In the genomic region with DNA sequence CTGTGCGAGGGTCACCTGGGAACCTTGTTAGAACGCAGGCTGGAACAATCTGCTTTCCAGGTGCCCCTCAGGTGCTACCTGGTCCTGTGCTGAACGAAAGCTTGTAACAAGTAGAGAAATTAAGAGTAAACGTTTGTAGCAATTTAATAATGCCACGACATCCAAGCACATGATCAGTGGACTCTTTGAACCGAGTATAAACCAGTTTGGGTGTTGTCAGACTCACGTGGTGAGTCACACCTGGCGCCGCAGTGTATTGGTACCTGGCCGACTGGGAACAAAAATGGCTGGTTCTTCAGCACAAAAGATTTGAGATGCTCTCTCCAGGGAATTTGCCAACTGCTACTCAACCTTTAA, we compare ENCODE assay signal across 9 cellular contexts. TPM values are rescaled to one million over a fixed set of nuclear protein-coding genes. Genes with fewer than 3 reads are reported as not detected.
DNase-seq lines count a peak whose midpoint lies in the region; ATAC-seq and TF ChIP-seq lines count a peak whose summit lies in the region.
"Had no signal": no experiment of that assay in that cellular context is flagged by ENCODE, and none has a peak within 500 bp of the region (broad histone marks: within the 10 kb centered on the region; RNA-seq: fewer than 3 reads in every experiment).

No MANE protein-coding gene starts in this region.

- peak overlapping the region in 4 of 7 donors; percentile 74 to 89 (median 88) for H3K27ac Mint-ChIP-seq in CD14-positive monocyte
- no peak overlapping the region for H3K27ac Mint-ChIP-seq in dendritic cell treated with granulocyte-macrophage colony-stimulating factor and Interleukin-4, amounts not matched to agents 40 ng/mL and 50 ng/mL, for 4 days
- no peak overlapping the region for H3K27ac Mint-ChIP-seq in natural killer cell treated with Interleukin-12 subunit alpha and Interleukin-12 subunit beta and Interleukin-15 and Interleukin-18, amount 100 ng/mL, for 72 hours

- DNase-seq in CD14-positive monocyte (ENCODE audit: low spot score) (no peak), GM03348 (ENCODE audit: low spot score) (no peak), kidney glomerular epithelial cell (lab: John Stamatoyannopoulos, UW) (no peak)
- no peak for DNase-seq in natural killer cell treated with Interleukin-12 subunit alpha and Interleukin-12 subunit beta and Interleukin-15 and Interleukin-18, amount 100 ng/mL, for 72 hours (ENCODE audit: low spot score)
- DNase-seq: Karpas-422 had no signal

- intact Hi-C loops in CD14-positive monocyte (cut with micrococcal nuclease), result loop anchor here in 1 of 2 donors (5.0 to 10.0 kb wide), 3 partner anchors 142 to 255 kb away; no protein-coding TSS in a partner anchor
- intact Hi-C loops in dendritic cell treated with granulocyte-macrophage colony-stimulating factor and Interleukin-4, amounts not matched to agents 40 ng/mL and 50 ng/mL, for 4 days (cut with micrococcal nuclease), result loop anchor here (5.0 to 10.0 kb wide), 2 partner anchors 195 to 418 kb away; no protein-coding TSS in a partner anchor

- TF ChIP-seq EP300 in Ishikawa (IDR thresholded peaks at IDR 0.05; ENCODE audit: borderline replicate concordance), result no peak

- no peak for TF ChIP-seq CTCF in CD14-positive monocyte (IDR thresholded peaks at IDR 0.05)

- no peak for ATAC-seq in natural killer cell treated with Interleukin-12 subunit alpha and Interleukin-12 subunit beta and Interleukin-15 and Interleukin-18, amount 100 ng/mL, for 72 hours
- ATAC-seq in HG02981 (IDR thresholded peaks at IDR 0.05; ENCODE audit: unreplicated experiment) (no peak), HG03196 (IDR thresholded peaks at IDR 0.05; ENCODE audit: unreplicated experiment) (no peak)

- no peak for TF ChIP-seq RAD21 in Ishikawa (IDR thresholded peaks at IDR 0.05; ENCODE audit: low read depth)

- H3K9me3 Mint-ChIP-seq in CD14-positive monocyte, result peaks cover 0 to 22% (median 6%) of the 10 kb centered on the region in 7 donors
- H3K9me3 Mint-ChIP-seq in dendritic cell treated with granulocyte-macrophage colony-stimulating factor and Interleukin-4, amounts not matched to agents 40 ng/mL and 50 ng/mL, for 4 days, result no peaks in the 10 kb centered on the region
- peaks cover 3% of the 10 kb centered on the region for H3K9me3 Mint-ChIP-seq in natural killer cell treated with Interleukin-12 subunit alpha and Interleukin-12 subunit beta and Interleukin-15 and Interleukin-18, amount 100 ng/mL, for 72 hours

- peaks cover 36% of the 10 kb centered on the region for H3K4me1 Mint-ChIP-seq in CD14-positive monocyte
- H3K4me1 Mint-ChIP-seq in dendritic cell treated with granulocyte-macrophage colony-stimulating factor and Interleukin-4, amounts not matched to agents 40 ng/mL and 50 ng/mL, for 4 days (ENCODE audit: low read depth), result peaks cover 30% of the 10 kb centered on the region
- peaks cover 5 to 7% of the 10 kb centered on the region in 2 donors for H3K4me1 Mint-ChIP-seq in natural killer cell treated with Interleukin-12 subunit alpha and Interleukin-12 subunit beta and Interleukin-15 and Interleukin-18, amount 100 ng/mL, for 72 hours (ENCODE audit: low read depth in 2 of 2)

- peaks cover 52 to 70% (median 61%) of the 10 kb centered on the region in 3 donors for H3K27me3 Mint-ChIP-seq in CD14-positive monocyte (ENCODE audit: low read depth in 3 of 3)
- H3K27me3 Mint-ChIP-seq in dendritic cell treated with granulocyte-macrophage colony-stimulating factor and Interleukin-4, amounts not matched to agents 40 ng/mL and 50 ng/mL, for 4 days, result peaks cover 70% of the 10 kb centered on the region
- H3K27me3 Mint-ChIP-seq in natural killer cell treated with Interleukin-12 subunit alpha and Interleukin-12 subunit beta and Interleukin-15 and Interleukin-18, amount 100 ng/mL, for 72 hours, result peaks cover 25 to 30% of the 10 kb centered on the region in 2 donors

- peaks cover 0 to 8% of the 10 kb centered on the region in 2 donors for H3K36me3 Mint-ChIP-seq in CD14-positive monocyte
- no peaks in the 10 kb centered on the region for H3K36me3 Mint-ChIP-seq in dendritic cell treated with granulocyte-macrophage colony-stimulating factor and Interleukin-4, amounts not matched to agents 40 ng/mL and 50 ng/mL, for 4 days (ENCODE audit: low read depth)
- H3K36me3 Mint-ChIP-seq in natural killer cell treated with Interleukin-12 subunit alpha and Interleukin-12 subunit beta and Interleukin-15 and Interleukin-18, amount 100 ng/mL, for 72 hours, result peaks cover 12% of the 10 kb centered on the region

- peak overlapping the region; percentile 81 to 91 for H3K4me3 Mint-ChIP-seq in CD14-positive monocyte
- peak overlapping the region; percentile 78 for H3K4me3 Mint-ChIP-seq in dendritic cell treated with granulocyte-macrophage colony-stimulating factor and Interleukin-4, amounts not matched to agents 40 ng/mL and 50 ng/mL, for 4 days
- H3K4me3 Mint-ChIP-seq in natural killer cell treated with Interleukin-12 subunit alpha and Interleukin-12 subunit beta and Interleukin-15 and Interleukin-18, amount 100 ng/mL, for 72 hours, result peak overlapping the region; percentile 41

TF ChIP-seq in Ishikawa, 13 proteins besides CTCF, POLR2A, EP300 and RAD21:
- TF ChIP-seq FOXM1 (IDR thresholded peaks at IDR 0.05; ENCODE audit: borderline replicate concordance, low read depth) (no peak), CREB1 (IDR thresholded peaks at IDR 0.05; ENCODE audit: low read depth) (no peak), CEBPB (IDR thresholded peaks at IDR 0.05) (no peak), TAF1 (IDR thresholded peaks at IDR 0.05; ENCODE audit: low read depth) (no peak), TEAD4 (IDR thresholded peaks at IDR 0.05) (no peak), ZBTB7A (IDR thresholded peaks at IDR 0.05; ENCODE audit: low read depth) (no peak), NFIC (IDR thresholded peaks at IDR 0.05) (no peak), EGR1 (IDR thresholded peaks at IDR 0.05) (no peak), YY1 (IDR thresholded peaks at IDR 0.05; ENCODE audit: low read depth) (no peak), TCF12 (IDR thresholded peaks at IDR 0.05; ENCODE audit: low read depth) (0 out of 2 replicates have a peak, but pooled peaks have one; percentile 12)
- TF ChIP-seq, protein P1, sequence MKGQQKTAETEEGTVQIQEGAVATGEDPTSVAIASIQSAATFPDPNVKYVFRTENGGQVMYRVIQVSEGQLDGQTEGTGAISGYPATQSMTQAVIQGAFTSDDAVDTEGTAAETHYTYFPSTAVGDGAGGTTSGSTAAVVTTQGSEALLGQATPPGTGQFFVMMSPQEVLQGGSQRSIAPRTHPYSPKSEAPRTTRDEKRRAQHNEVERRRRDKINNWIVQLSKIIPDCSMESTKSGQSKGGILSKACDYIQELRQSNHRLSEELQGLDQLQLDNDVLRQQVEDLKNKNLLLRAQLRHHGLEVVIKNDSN (IDR thresholded peaks at IDR 0.05), result peak; percentile 71
- TF ChIP-seq, protein P2, sequence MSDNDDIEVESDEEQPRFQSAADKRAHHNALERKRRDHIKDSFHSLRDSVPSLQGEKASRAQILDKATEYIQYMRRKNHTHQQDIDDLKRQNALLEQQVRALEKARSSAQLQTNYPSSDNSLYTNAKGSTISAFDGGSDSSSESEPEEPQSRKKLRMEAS (IDR thresholded peaks at IDR 0.05), result peak; percentile 83
- TF ChIP-seq, protein P3, sequence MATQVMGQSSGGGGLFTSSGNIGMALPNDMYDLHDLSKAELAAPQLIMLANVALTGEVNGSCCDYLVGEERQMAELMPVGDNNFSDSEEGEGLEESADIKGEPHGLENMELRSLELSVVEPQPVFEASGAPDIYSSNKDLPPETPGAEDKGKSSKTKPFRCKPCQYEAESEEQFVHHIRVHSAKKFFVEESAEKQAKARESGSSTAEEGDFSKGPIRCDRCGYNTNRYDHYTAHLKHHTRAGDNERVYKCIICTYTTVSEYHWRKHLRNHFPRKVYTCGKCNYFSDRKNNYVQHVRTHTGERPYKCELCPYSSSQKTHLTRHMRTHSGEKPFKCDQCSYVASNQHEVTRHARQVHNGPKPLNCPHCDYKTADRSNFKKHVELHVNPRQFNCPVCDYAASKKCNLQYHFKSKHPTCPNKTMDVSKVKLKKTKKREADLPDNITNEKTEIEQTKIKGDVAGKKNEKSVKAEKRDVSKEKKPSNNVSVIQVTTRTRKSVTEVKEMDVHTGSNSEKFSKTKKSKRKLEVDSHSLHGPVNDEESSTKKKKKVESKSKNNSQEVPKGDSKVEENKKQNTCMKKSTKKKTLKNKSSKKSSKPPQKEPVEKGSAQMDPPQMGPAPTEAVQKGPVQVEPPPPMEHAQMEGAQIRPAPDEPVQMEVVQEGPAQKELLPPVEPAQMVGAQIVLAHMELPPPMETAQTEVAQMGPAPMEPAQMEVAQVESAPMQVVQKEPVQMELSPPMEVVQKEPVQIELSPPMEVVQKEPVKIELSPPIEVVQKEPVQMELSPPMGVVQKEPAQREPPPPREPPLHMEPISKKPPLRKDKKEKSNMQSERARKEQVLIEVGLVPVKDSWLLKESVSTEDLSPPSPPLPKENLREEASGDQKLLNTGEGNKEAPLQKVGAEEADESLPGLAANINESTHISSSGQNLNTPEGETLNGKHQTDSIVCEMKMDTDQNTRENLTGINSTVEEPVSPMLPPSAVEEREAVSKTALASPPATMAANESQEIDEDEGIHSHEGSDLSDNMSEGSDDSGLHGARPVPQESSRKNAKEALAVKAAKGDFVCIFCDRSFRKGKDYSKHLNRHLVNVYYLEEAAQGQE (IDR thresholded peaks at IDR 0.05; ENCODE audit: low read depth), result no peak

RNA-seq across cellular contexts. Expression of a gene that starts 0.9 kb away (rescaled TPM):
- polyA plus RNA-seq in CD14-positive monocyte, result 1 to 10 TPM in 1 of 2 donors, under 1 TPM in 1; 0.23 to 1.1 TPM
- not detected for total RNA-seq in natural killer cell treated with Interleukin-12 subunit alpha and Interleukin-12 subunit beta and Interleukin-15 and Interleukin-18, amount 100 ng/mL, for 72 hours

Comparison
In these comparisons a context has a peak if more than half of its experiments do, and no peak if none do; other contexts are left out.
1. H3K27ac Mint-ChIP-seq: peak in CD14-positive monocyte (4 of 7); none in dendritic cell treated with granulocyte-macrophage colony-stimulating factor and Interleukin-4, amounts not matched to agents 40 ng/mL and 50 ng/mL, for 4 days (single experiment) and natural killer cell treated with Interleukin-12 subunit alpha and Interleukin-12 subunit beta and Interleukin-15 and Interleukin-18, amount 100 ng/mL, for 72 hours (0 of 2).
2. Peak in every context shown above with its lines, with median percentiles within 50 percentile points of each other: H3K4me3 Mint-ChIP-seq.